Comparison of ENCODE assay signal across 6 cellular contexts in genomic region chr5:73487257-73487656, GRCh38. TPM values are rescaled to one million over a fixed set of nuclear protein-coding genes. Genes with fewer than 3 reads are reported as not detected.
"Had no signal": no experiment of that assay in that cellular context is flagged by ENCODE, and none has a peak within 500 bp of the region (broad histone marks: within the 10 kb centered on the region; RNA-seq: fewer than 3 reads in every experiment).

No MANE protein-coding gene starts in this region.

RNA-seq across cellular contexts. Expression of gene FOXD1, which starts 38.7 kb away (rescaled TPM):
- total RNA-seq: liver, right atrium auricular region, right lobe of liver, transverse colon, vagina had no signal
- polyA plus RNA-seq: immature natural killer cell, liver had no signal
